19 cellular contexts compared by ENCODE assay signal in genomic region chr9:40913096-40913719, GRCh38.
DNase-seq lines count a peak whose midpoint lies in the region; ATAC-seq, FAIRE-seq and TF ChIP-seq lines count a peak whose summit lies in the region.
"Had no signal": no experiment of that assay in that cellular context is flagged by ENCODE, and none has a peak within 500 bp of the region (broad histone marks: within the 10 kb centered on the region; RNA-seq: fewer than 3 reads in every experiment).

No MANE protein-coding gene starts in this region.

- H3K36me3 ChIP-seq in RWPE2 (ENCODE audit: low read depth), result no peaks in the 10 kb centered on the region
- no peaks in the 10 kb centered on the region for H3K36me3 ChIP-seq in K562 (ENCODE audit: control insufficient read depth, insufficient read depth, low read length)
- H3K36me3 ChIP-seq in mucosa of descending colon (ENCODE audit: low read depth), result no peaks in the 10 kb centered on the region
- H3K36me3 ChIP-seq in subcutaneous abdominal adipose tissue (ENCODE audit: control insufficient read depth in 5 of 5, insufficient read depth in 5 of 5, low read length in 5 of 5), result no peaks in the 10 kb centered on the region
- H3K36me3 ChIP-seq: BE2C had no signal

- H3K4me2 ChIP-seq in K562 (ENCODE audit: insufficient read depth, low read length), result no peak overlapping the region
- H3K4me2 ChIP-seq: A549, GM23338 had no signal

- TF ChIP-seq POLR2A in K562 (conservative IDR thresholded peaks at IDR 0.05), result no peak

- in situ Hi-C loops in K562 (cut with MboI), result no loop called here

- no peaks in the 10 kb centered on the region for H4K20me1 ChIP-seq in K562 (replicated peaks; ENCODE audit: control insufficient read depth, insufficient read depth, low read length)

- H3K79me2 ChIP-seq in K562 (ENCODE audit: control insufficient read depth, insufficient read depth, low read length), result no peaks in the 10 kb centered on the region

- H3K4me3 ChIP-seq in RWPE2 (ENCODE audit: severe bottlenecking) (no peak overlapping the region), K562 (no peak overlapping the region), mucosa of descending colon (no peak overlapping the region), subcutaneous abdominal adipose tissue (ENCODE audit: low read depth in 1 of 5, low read length in 5 of 5) (peak overlapping the region in 4 of 5 donors; percentile 1 to 31 (median 2))
- H3K4me3 ChIP-seq: A549, GM23338 had no signal

- H3K4me1 ChIP-seq in RWPE2 (ENCODE audit: insufficient read depth, poor library complexity, severe bottlenecking), result no peaks in the 10 kb centered on the region
- no peaks in the 10 kb centered on the region for H3K4me1 ChIP-seq in K562 (replicated peaks in 1 of 2; ENCODE audit: control insufficient read depth in 2 of 2, insufficient read depth in 2 of 2, low read length in 2 of 2)
- H3K4me1 ChIP-seq in mucosa of descending colon (ENCODE audit: low read depth), result no peaks in the 10 kb centered on the region
- no peaks in the 10 kb centered on the region for H3K4me1 ChIP-seq in subcutaneous abdominal adipose tissue (ENCODE audit: control insufficient read depth in 5 of 5, insufficient read depth in 5 of 5, low read length in 5 of 5)
- H3K4me1 ChIP-seq: A549, BE2C had no signal

- 8% methylated on average over 11 of the region's 11 CpGs for WGBS in K562 (ENCODE audit: insufficient coverage, low coverage, missing lambda C conversion rate)

- POLR2A ChIA-PET in K562 (lab: Yijun Ruan, JAX), result no interaction called here

- H3K9ac ChIP-seq in K562 (ENCODE audit: insufficient read depth in 1 of 2, low read depth in 2 of 2, low read length in 2 of 2) (no peak overlapping the region), subcutaneous abdominal adipose tissue (ENCODE audit: low read length in 5 of 5) (no peak overlapping the region)

- no peak for TF ChIP-seq CTCF in RWPE2 (IDR thresholded peaks at IDR 0.05; ENCODE audit: poor library complexity, severe bottlenecking)
- TF ChIP-seq CTCF in K562 (IDR thresholded peaks at IDR 0.05 in 2 of 3, conservative IDR thresholded peaks at IDR 0.05 in 1 of 3; ENCODE audit: insufficient read depth in 2 of 3, low read depth in 1 of 3, low read length in 3 of 3), result no peak
- TF ChIP-seq CTCF in mucosa of descending colon (IDR thresholded peaks at IDR 0.05), result no peak

- H3K9me3 ChIP-seq in RWPE2 (ENCODE audit: severe bottlenecking) (peaks cover 7% of the 10 kb centered on the region), K562 (replicated peaks; ENCODE audit: control insufficient read depth, insufficient read depth, low read depth, low read length) (no peaks in the 10 kb centered on the region; the same call in 1 of the 2 replicates), mucosa of descending colon (peaks cover 95% of the 10 kb centered on the region), subcutaneous abdominal adipose tissue (ENCODE audit: control insufficient read depth in 5 of 5, low read length in 5 of 5) (peaks cover 66 to 88% (median 77%) of the 10 kb centered on the region in 5 donors)

- no peak for FAIRE-seq in K562 (lab: Jason Lieb, UNC)
- FAIRE-seq: A549, D721Med, G401.6, GM12891 had no signal

- TF ChIP-seq RAD21 in K562 (CRISPR knock-in tag; conservative IDR thresholded peaks at IDR 0.05 in 1 of 2, IDR thresholded peaks at IDR 0.05 in 1 of 2), result no peak

- no peaks in the 10 kb centered on the region for H3K9me1 ChIP-seq in K562 (ENCODE audit: control insufficient read depth, insufficient read depth, low read length)

- intact Hi-C loops in K562 (cut with micrococcal nuclease) (no loop called here), mucosa of descending colon (cut with DNase I, micrococcal nuclease) (no loop called here)

- BruUV-seq in K562 (replicated peaks; lab: Mats Ljungman, UMichigan), result no TSS peak

- CTCF ChIA-PET in K562 (lab: Yijun Ruan, JAX; ENCODE audit: low intra/inter-chr PET ratio), result no interaction called here

- TF ChIP-seq EP300 in K562 (IDR thresholded peaks at IDR 0.05; ENCODE audit: low read length), result no peak

- ATAC-seq in RWPE2 (ENCODE audit: low read depth) (peak; percentile 8; the same call in 1 of the 3 replicates), K562 (no peak), mucosa of descending colon (peak; percentile 17), HG02870 (IDR thresholded peaks at IDR 0.05; ENCODE audit: unreplicated experiment) (no peak)
- ATAC-seq: GM23338 had no signal

- H3K27ac ChIP-seq in RWPE2 (ENCODE audit: poor library complexity, severe bottlenecking) (no peak overlapping the region), K562 (ENCODE audit: extremely low read depth, low read depth, low read length) (no peak overlapping the region), subcutaneous abdominal adipose tissue (ENCODE audit: low read depth, low read length) (no peak overlapping the region)
- H3K27ac ChIP-seq: A549, C4-2B had no signal

- H3K27me3 ChIP-seq in RWPE2 (ENCODE audit: insufficient read depth, poor library complexity, severe bottlenecking) (no peaks in the 10 kb centered on the region), K562 (ENCODE audit: control insufficient read depth in 2 of 2, insufficient read depth in 2 of 2, low read length in 2 of 2) (no peaks in the 10 kb centered on the region), subcutaneous abdominal adipose tissue (ENCODE audit: control insufficient read depth in 5 of 5, insufficient read depth in 4 of 5, low read length in 5 of 5) (no peaks in the 10 kb centered on the region)
- H3K27me3 ChIP-seq: BE2C had no signal

- H2AFZ ChIP-seq in K562 (ENCODE audit: low read depth, low read length), result no peak overlapping the region
- H2AFZ ChIP-seq: GM23338 had no signal

- DNase-seq in RWPE2 (ENCODE audit: low spot score), result no peak
- no peak for DNase-seq in K562 (ENCODE audit: extremely low read depth in 1 of 4, low spot score in 3 of 4)
- DNase-seq in mucosa of descending colon, result no peak
- no peak for DNase-seq in NCI-H2029 treated with DMSO at 0.1 percent for 48 hours (lab: John Stamatoyannopoulos, UW)
- DNase-seq in iPS-NIHi7 (ENCODE audit: extremely low spot score), result no peak
- DNase-seq: BE2C; CD4-positive, alpha-beta memory T cell; DMS153; DMS79 treated with DMSO at 0.1 percent for 48 hours; EL; H7 had no signal

TF ChIP-seq in K562, 482 proteins besides CTCF, POLR2A, EP300 and RAD21:
- TF ChIP-seq ZNF75A (CRISPR knock-in tag; IDR thresholded peaks at IDR 0.05) (peak; percentile 51; the same call in 1 of the 2 replicates), U2AF1 (optimal IDR thresholded peaks at IDR 0.05; ENCODE audit: low read depth, low read length) (no peak), SRSF1 (IDR thresholded peaks at IDR 0.05; ENCODE audit: low read depth, low read length) (no peak)

Comparison
In these comparisons a context has a peak if more than half of its experiments do, and no peak if none do; other contexts are left out.
1. ATAC-seq: peak in RWPE2 (single experiment) and mucosa of descending colon (single experiment); none in K562 (single experiment) and HG02870 (single experiment).
2. H3K4me3 ChIP-seq: peak in subcutaneous abdominal adipose tissue (4 of 5); none in RWPE2 (single experiment), K562 (single experiment) and mucosa of descending colon (single experiment).